9 cellular contexts compared by ENCODE assay signal in genomic region chr3:64266065-64266874, GRCh38. TPM values are rescaled to one million over a fixed set of nuclear protein-coding genes. Genes with fewer than 3 reads are reported as not detected.
DNase-seq lines count a peak whose midpoint lies in the region; ATAC-seq and TF ChIP-seq lines count a peak whose summit lies in the region.
"Had no signal": no experiment of that assay in that cellular context is flagged by ENCODE, and none has a peak within 500 bp of the region (broad histone marks: within the 10 kb centered on the region; RNA-seq: fewer than 3 reads in every experiment).

No MANE protein-coding gene starts in this region.

- POLR2A ChIA-PET in HEK293 (lab: Yijun Ruan, JAX) (no interaction called here), GM10248 (lab: Yijun Ruan, JAX) (no interaction called here)

- no peak overlapping the region for H2AFZ ChIP-seq in smooth muscle cell (ENCODE audit: low read depth)

- CTCF ChIA-PET in HEK293 (lab: Yijun Ruan, JAX), result interaction anchor here (0.7 to 1.1 kb wide), 2 partner anchors 12 to 129 kb away, joined by 3 to 4 read pairs; no protein-coding TSS in a partner anchor
- CTCF ChIA-PET in GM10248 (lab: Yijun Ruan, JAX), result interaction anchor here (0.9 to 1.5 kb wide), 5 partner anchors 12 to 33 kb away, joined by 3 to 4 read pairs (median 3); no protein-coding TSS in a partner anchor

- H3K9me3 ChIP-seq in HEK293 (ENCODE audit: control insufficient read depth, insufficient read depth, low read depth, low read length) (no peaks in the 10 kb centered on the region), smooth muscle cell (replicated peaks; ENCODE audit: low read depth) (no peaks in the 10 kb centered on the region)

- peak; percentile 93 for DNase-seq in iris pigment epithelial cell (ENCODE audit: low read depth)
- DNase-seq in smooth muscle cell (lab: John Stamatoyannopoulos, UW; ENCODE audit: unreplicated experiment), result no peak
- DNase-seq in stimulated activated effector memory CD8-positive, alpha-beta T cell treated with anti-CD3 and anti-CD28 coated beads, Interleukin-12 subunit alpha, Interleukin-12 subunit beta, amount 100 ng/mL, for 72 hours (ENCODE audit: low spot score in 2 of 2), result no peak
- DNase-seq in occipital lobe (lab: John Stamatoyannopoulos, UW), result no peak
- DNase-seq in GM10248 (ENCODE audit: extremely low spot score), result no peak
- no peak for DNase-seq in COR-L47 (lab: John Stamatoyannopoulos, UW)

- H3K4me3 ChIP-seq in HEK293 (ENCODE audit: low read depth, low read length) (no peak overlapping the region), smooth muscle cell (peak overlapping the region; percentile 77)

- 0 out of 2 replicates have a peak, but pooled peaks cover 4% of the 10 kb centered on the region for H3K4me1 ChIP-seq in HEK293 (ENCODE audit: control insufficient read depth, insufficient read depth, low read length)
- H3K4me1 ChIP-seq in smooth muscle cell (ENCODE audit: low read depth), result peaks cover 40% of the 10 kb centered on the region

- H3F3A ChIP-seq in smooth muscle cell (ENCODE audit: low read depth), result peaks cover 29% of the 10 kb centered on the region

- H4K20me1 ChIP-seq in smooth muscle cell (ENCODE audit: low read depth), result peaks cover 31% of the 10 kb centered on the region

- peaks cover 9% of the 10 kb centered on the region for H3K27me3 Mint-ChIP-seq in brain

- H3K27ac ChIP-seq in HEK293 (ENCODE audit: extremely low read depth, low read depth, low read length), result no peak overlapping the region
- H3K27ac ChIP-seq in smooth muscle cell (ENCODE audit: low read depth), result peak overlapping the region; percentile 93
- H3K27ac ChIP-seq: KMS-11 had no signal

- 15% methylated on average over 7 of the region's 7 CpGs for WGBS in smooth muscle cell (ENCODE audit: low lambda C conversion rate)

- H3K36me3 ChIP-seq in HEK293 (ENCODE audit: control insufficient read depth in 2 of 2, insufficient read depth in 1 of 2, low read length in 2 of 2), result no peaks in the 10 kb centered on the region
- H3K36me3 ChIP-seq in smooth muscle cell (ENCODE audit: low read depth), result no peaks in the 10 kb centered on the region

- peaks cover 54% of the 10 kb centered on the region for H3K4me1 Mint-ChIP-seq in brain
- no peaks in the 10 kb centered on the region for H3K4me1 Mint-ChIP-seq in stimulated activated effector memory CD8-positive, alpha-beta T cell treated with anti-CD3 and anti-CD28 coated beads, Interleukin-12 subunit alpha, Interleukin-12 subunit beta, amount 100 ng/mL, for 72 hours

- peak overlapping the region; percentile 89 for H3K4me2 ChIP-seq in smooth muscle cell
- H3K4me2 ChIP-seq: KMS-11 had no signal

- no peak for ATAC-seq in stimulated activated effector memory CD8-positive, alpha-beta T cell treated with anti-CD3 and anti-CD28 coated beads, Interleukin-12 subunit alpha, Interleukin-12 subunit beta, amount 100 ng/mL, for 72 hours

- H3K79me2 ChIP-seq in smooth muscle cell (ENCODE audit: low read depth), result peaks cover 70% of the 10 kb centered on the region

- TF ChIP-seq CTCF in HEK293 (tag by site-specific recombination; IDR thresholded peaks at IDR 0.05) (no peak), brain (conservative IDR thresholded peaks at IDR 0.05) (no peak), smooth muscle cell (IDR thresholded peaks at IDR 0.05; ENCODE audit: borderline replicate concordance, insufficient read depth, poor library complexity, severe bottlenecking) (no peak), GM10248 (IDR thresholded peaks at IDR 0.05; ENCODE audit: control extremely low read depth, extremely low read depth, low read depth, missing control alignments) (no peak)

- peaks cover 12% of the 10 kb centered on the region for H3K36me3 Mint-ChIP-seq in brain
- no peaks in the 10 kb centered on the region for H3K36me3 Mint-ChIP-seq in stimulated activated effector memory CD8-positive, alpha-beta T cell treated with anti-CD3 and anti-CD28 coated beads, Interleukin-12 subunit alpha, Interleukin-12 subunit beta, amount 100 ng/mL, for 72 hours

- peak overlapping the region; percentile 85 for H3K9ac ChIP-seq in smooth muscle cell (ENCODE audit: low read depth)
- H3K9ac ChIP-seq: KMS-11 had no signal

- H3K9me3 Mint-ChIP-seq in brain, result peaks cover 9 to 16% (median 14%) of the 10 kb centered on the region in 5 experiments
- peaks cover 10% of the 10 kb centered on the region for H3K9me3 Mint-ChIP-seq in stimulated activated effector memory CD8-positive, alpha-beta T cell treated with anti-CD3 and anti-CD28 coated beads, Interleukin-12 subunit alpha, Interleukin-12 subunit beta, amount 100 ng/mL, for 72 hours

- H3K4me3 Mint-ChIP-seq in brain, result peak overlapping the region; percentile 34 to 86 (median 77)
- no peak overlapping the region for H3K4me3 Mint-ChIP-seq in stimulated activated effector memory CD8-positive, alpha-beta T cell treated with anti-CD3 and anti-CD28 coated beads, Interleukin-12 subunit alpha, Interleukin-12 subunit beta, amount 100 ng/mL, for 72 hours

- no peaks in the 10 kb centered on the region for H3K27me3 ChIP-seq in smooth muscle cell (ENCODE audit: low read depth)

- peak overlapping the region; percentile 24 to 93 (median 82) for H3K27ac Mint-ChIP-seq in brain
- H3K27ac Mint-ChIP-seq in stimulated activated effector memory CD8-positive, alpha-beta T cell treated with anti-CD3 and anti-CD28 coated beads, Interleukin-12 subunit alpha, Interleukin-12 subunit beta, amount 100 ng/mL, for 72 hours, result no peak overlapping the region

TF ChIP-seq in HEK293, 187 proteins besides CTCF, POLR2A, EP300 and RAD21 (continues in another document):
- TF ChIP-seq, protein P1, sequence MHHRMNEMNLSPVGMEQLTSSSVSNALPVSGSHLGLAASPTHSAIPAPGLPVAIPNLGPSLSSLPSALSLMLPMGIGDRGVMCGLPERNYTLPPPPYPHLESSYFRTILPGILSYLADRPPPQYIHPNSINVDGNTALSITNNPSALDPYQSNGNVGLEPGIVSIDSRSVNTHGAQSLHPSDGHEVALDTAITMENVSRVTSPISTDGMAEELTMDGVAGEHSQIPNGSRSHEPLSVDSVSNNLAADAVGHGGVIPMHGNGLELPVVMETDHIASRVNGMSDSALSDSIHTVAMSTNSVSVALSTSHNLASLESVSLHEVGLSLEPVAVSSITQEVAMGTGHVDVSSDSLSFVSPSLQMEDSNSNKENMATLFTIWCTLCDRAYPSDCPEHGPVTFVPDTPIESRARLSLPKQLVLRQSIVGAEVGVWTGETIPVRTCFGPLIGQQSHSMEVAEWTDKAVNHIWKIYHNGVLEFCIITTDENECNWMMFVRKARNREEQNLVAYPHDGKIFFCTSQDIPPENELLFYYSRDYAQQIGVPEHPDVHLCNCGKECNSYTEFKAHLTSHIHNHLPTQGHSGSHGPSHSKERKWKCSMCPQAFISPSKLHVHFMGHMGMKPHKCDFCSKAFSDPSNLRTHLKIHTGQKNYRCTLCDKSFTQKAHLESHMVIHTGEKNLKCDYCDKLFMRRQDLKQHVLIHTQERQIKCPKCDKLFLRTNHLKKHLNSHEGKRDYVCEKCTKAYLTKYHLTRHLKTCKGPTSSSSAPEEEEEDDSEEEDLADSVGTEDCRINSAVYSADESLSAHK (tag by site-specific recombination; IDR thresholded peaks at IDR 0.05), result peak; percentile 97
- TF ChIP-seq KLF10 (tag by site-specific recombination; IDR thresholded peaks at IDR 0.05) (no peak), ZNF791 (tag by site-specific recombination; IDR thresholded peaks at IDR 0.05) (no peak), ZNF146 (tag by site-specific recombination; IDR thresholded peaks at IDR 0.05) (no peak), ZSCAN5A (tag by site-specific recombination; IDR thresholded peaks at IDR 0.05) (no peak)
- TF ChIP-seq, protein P2, sequence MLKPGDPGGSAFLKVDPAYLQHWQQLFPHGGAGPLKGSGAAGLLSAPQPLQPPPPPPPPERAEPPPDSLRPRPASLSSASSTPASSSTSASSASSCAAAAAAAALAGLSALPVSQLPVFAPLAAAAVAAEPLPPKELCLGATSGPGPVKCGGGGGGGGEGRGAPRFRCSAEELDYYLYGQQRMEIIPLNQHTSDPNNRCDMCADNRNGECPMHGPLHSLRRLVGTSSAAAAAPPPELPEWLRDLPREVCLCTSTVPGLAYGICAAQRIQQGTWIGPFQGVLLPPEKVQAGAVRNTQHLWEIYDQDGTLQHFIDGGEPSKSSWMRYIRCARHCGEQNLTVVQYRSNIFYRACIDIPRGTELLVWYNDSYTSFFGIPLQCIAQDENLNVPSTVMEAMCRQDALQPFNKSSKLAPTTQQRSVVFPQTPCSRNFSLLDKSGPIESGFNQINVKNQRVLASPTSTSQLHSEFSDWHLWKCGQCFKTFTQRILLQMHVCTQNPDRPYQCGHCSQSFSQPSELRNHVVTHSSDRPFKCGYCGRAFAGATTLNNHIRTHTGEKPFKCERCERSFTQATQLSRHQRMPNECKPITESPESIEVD (tag by site-specific recombination; IDR thresholded peaks at IDR 0.05), result peak; percentile 39; the same call in 1 of the 2 replicates
- TF ChIP-seq, protein P3, sequence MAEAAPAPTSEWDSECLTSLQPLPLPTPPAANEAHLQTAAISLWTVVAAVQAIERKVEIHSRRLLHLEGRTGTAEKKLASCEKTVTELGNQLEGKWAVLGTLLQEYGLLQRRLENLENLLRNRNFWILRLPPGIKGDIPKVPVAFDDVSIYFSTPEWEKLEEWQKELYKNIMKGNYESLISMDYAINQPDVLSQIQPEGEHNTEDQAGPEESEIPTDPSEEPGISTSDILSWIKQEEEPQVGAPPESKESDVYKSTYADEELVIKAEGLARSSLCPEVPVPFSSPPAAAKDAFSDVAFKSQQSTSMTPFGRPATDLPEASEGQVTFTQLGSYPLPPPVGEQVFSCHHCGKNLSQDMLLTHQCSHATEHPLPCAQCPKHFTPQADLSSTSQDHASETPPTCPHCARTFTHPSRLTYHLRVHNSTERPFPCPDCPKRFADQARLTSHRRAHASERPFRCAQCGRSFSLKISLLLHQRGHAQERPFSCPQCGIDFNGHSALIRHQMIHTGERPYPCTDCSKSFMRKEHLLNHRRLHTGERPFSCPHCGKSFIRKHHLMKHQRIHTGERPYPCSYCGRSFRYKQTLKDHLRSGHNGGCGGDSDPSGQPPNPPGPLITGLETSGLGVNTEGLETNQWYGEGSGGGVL (tag by site-specific recombination; IDR thresholded peaks at IDR 0.05), result 0 out of 2 replicates have a peak, but pooled peaks have one; percentile 12

RNA-seq across cellular contexts. Expression of gene PRICKLE2, which starts 41.0 kb away (rescaled TPM):
- polyA plus RNA-seq in brain (ENCODE audit: insufficient read depth, low read depth, low replicate concordance) (2.5 TPM), smooth muscle cell (7.8 and 13.3 TPM in 2 replicates)
- total RNA-seq in smooth muscle cell (49.9 and 68.9 TPM in 2 replicates), occipital lobe (87.5 TPM)
